In genomic region chr7:98396768-98397167, GRCh38 we compare ENCODE assay signal across 20 cellular contexts. TPM values are rescaled to one million over a fixed set of nuclear protein-coding genes. Genes with fewer than 3 reads are reported as not detected.
DNase-seq lines count a peak whose midpoint lies in the region; ATAC-seq and TF ChIP-seq lines count a peak whose summit lies in the region.
"Had no signal": no experiment of that assay in that cellular context is flagged by ENCODE, and none has a peak within 500 bp of the region (broad histone marks: within the 10 kb centered on the region; RNA-seq: fewer than 3 reads in every experiment).

No MANE protein-coding gene starts in this region.

- H3K27ac ChIP-seq in Panc1 (ENCODE audit: low read length), result peak overlapping the region; percentile 26
- H3K27ac ChIP-seq: SJCRH30 had no signal

- CTCF ChIA-PET in Panc1 (lab: Charles Lee), result no interaction called here

- POLR2A ChIA-PET in Panc1 (lab: Charles Lee), result no interaction called here

- H3K4me1 ChIP-seq in Panc1 (ENCODE audit: control insufficient read depth, insufficient read depth, low read length), result peaks cover 36% of the 10 kb centered on the region

- H3K27me3 ChIP-seq in Panc1 (ENCODE audit: control insufficient read depth, insufficient read depth, low read length), result no peaks in the 10 kb centered on the region
- H3K27me3 ChIP-seq: SJCRH30 had no signal

- TF ChIP-seq CTCF in LNCaP clone FGC (IDR thresholded peaks at IDR 0.05; ENCODE audit: control insufficient read depth, extremely low read depth, insufficient read depth) (peak; percentile 1; the same call in 1 of the 2 replicates), Panc1 (IDR thresholded peaks at IDR 0.05) (no peak)

- no TSS peak for BruUV-seq in Panc1 (replicated peaks; lab: Mats Ljungman, UMichigan)

- no peaks in the 10 kb centered on the region; the same call in 1 of the 2 replicates for H3K9me3 ChIP-seq in Panc1 (ENCODE audit: control insufficient read depth, insufficient read depth, low read depth, low read length)
- H3K9me3 ChIP-seq: SJCRH30 had no signal

- H3K4me3 ChIP-seq in LNCaP clone FGC (ENCODE audit: low read depth, low read length) (no peak overlapping the region), Panc1 (ENCODE audit: low read depth in 2 of 2, low read length in 2 of 2) (no peak overlapping the region)
- H3K4me3 ChIP-seq: SJCRH30 had no signal

- ATAC-seq in Panc1, result no peak
- ATAC-seq in GM21786 (IDR thresholded peaks at IDR 0.05; ENCODE audit: unreplicated experiment), result no peak
- no peak for ATAC-seq in HG02798 (IDR thresholded peaks at IDR 0.05; ENCODE audit: poor library complexity, unreplicated experiment)
- no peak for ATAC-seq in left colon
- ATAC-seq: T-cell had no signal

- in situ Hi-C loops in Panc1 (cut with HindIII; ENCODE audit: low pct_unique_long_range_greater_than_20kb, low sequenced_read_pairs), result loop anchor here (25.0 kb wide), 1 partner anchor 109 kb away; the partner anchor contains the start of gene BRI3

- H3K36me3 ChIP-seq in Panc1 (ENCODE audit: control insufficient read depth, insufficient read depth, low read length), result no peaks in the 10 kb centered on the region; the same call in 1 of the 2 replicates
- H3K36me3 ChIP-seq: SJCRH30 had no signal

- no peak for DNase-seq in LNCaP clone FGC (ENCODE audit: low read depth)
- DNase-seq in NCI-H345 (lab: John Stamatoyannopoulos, UW), result peak; percentile 59
- DNase-seq in Panc1 (ENCODE audit: low read depth, low spot score), result no peak
- peak; percentile 3 for DNase-seq in posterior vena cava (ENCODE audit: low spot score)
- DNase-seq in left colon, result no peak
- DNase-seq: CD4-positive, CD25-positive, alpha-beta regulatory T cell; DMS 273 treated with DMSO at 0.1 percent for 48 hours; H7; Kasumi-1; MM.1S; NCI-H1092; NCI-H1436; NCI-H187 treated with DMSO at 0.1 percent for 48 hours; NCI-H446; NCI-H69; SJCRH30; T-cell had no signal

- intact Hi-C loops in Panc1 (cut with micrococcal nuclease; ENCODE audit: unreplicated experiment), result no loop called here
- intact Hi-C loops in posterior vena cava (cut with DNase I), result no loop called here
- intact Hi-C loops in left colon (cut with DNase I, micrococcal nuclease), result no loop called here

RNA-seq across cellular contexts. Expression of gene BAIAP2L1, which starts 4.1 kb away (rescaled TPM):
- 120 TPM for total RNA-seq in Panc1 (2021; ENCODE audit: unreplicated experiment)
- polyA plus RNA-seq in Panc1 (2012; ENCODE audit: insufficient read length), result 108 TPM
- 1 to 10 TPM; 1.5 to 1.6 TPM for total RNA-seq in posterior vena cava
- total RNA-seq in left colon, result 10 to 100 TPM; 67.2 to 70.9 TPM
- total RNA-seq: OCI-LY7 had no signal

Comparison
In these comparisons a context has a peak if more than half of its experiments do, and no peak if none do; other contexts are left out.
1. DNase-seq: peak in NCI-H345 (single experiment) and posterior vena cava (single experiment); none in LNCaP clone FGC (single experiment), Panc1 (single experiment) and left colon (0 of 2).
2. RNA of gene BAIAP2L1, which starts 4.1 kb away (total RNA-seq): 120 TPM in Panc1 (single experiment) and 67.2 to 70.9 TPM in left colon; 1.5 to 1.6 TPM in posterior vena cava; every median in the first group is over 10 times any median in the second.